Comparison of ENCODE assay signal across 9 cellular contexts in genomic region chr4:165378398-165378762, GRCh38. TPM values are rescaled to one million over a fixed set of nuclear protein-coding genes. Genes with fewer than 3 reads are reported as not detected.
A peak's percentile ranks its signal among the peaks of the same experiment; 100 is the strongest.
DNase-seq lines count a peak whose midpoint lies in the region; ATAC-seq and TF ChIP-seq lines count a peak whose summit lies in the region.
"Had no signal": no experiment of that assay in that cellular context is flagged by ENCODE, and none has a peak within 500 bp of the region (broad histone marks: within the 10 kb centered on the region; RNA-seq: fewer than 3 reads in every experiment).

No MANE protein-coding gene starts in this region.

- peaks cover 2% of the 10 kb centered on the region for H3K36me3 Mint-ChIP-seq in central memory CD8-positive, alpha-beta T cell (ENCODE audit: insufficient read depth)

- H3K4me1 ChIP-seq in cardiac muscle cell (ENCODE audit: low read depth) (peaks cover 10% of the 10 kb centered on the region), mucosa of rectum (ENCODE audit: control insufficient read depth in 2 of 2, insufficient read depth in 2 of 2, low read length in 2 of 2) (no peaks in the 10 kb centered on the region), upper lobe of right lung (peaks cover 3% of the 10 kb centered on the region)

- peak overlapping the region; percentile 58 for H3K4me3 Mint-ChIP-seq in central memory CD8-positive, alpha-beta T cell

- no peak overlapping the region for H3K27ac Mint-ChIP-seq in central memory CD8-positive, alpha-beta T cell (ENCODE audit: low read depth)

- TF ChIP-seq CTCF in cardiac muscle cell (IDR thresholded peaks at IDR 0.05; ENCODE audit: low read depth, low read length): no peak
- TF ChIP-seq CTCF in upper lobe of right lung (IDR thresholded peaks at IDR 0.05): no peak

- peaks cover 85% of the 10 kb centered on the region for H3K27me3 Mint-ChIP-seq in central memory CD8-positive, alpha-beta T cell

- H3K27me3 ChIP-seq in cardiac muscle cell (no peaks in the 10 kb centered on the region), mucosa of rectum (ENCODE audit: control insufficient read depth in 2 of 2, insufficient read depth in 2 of 2, low read length in 2 of 2) (peaks cover 0 to 3% of the 10 kb centered on the region in 2 donors), upper lobe of right lung (peaks cover 16% of the 10 kb centered on the region)

- H3K4me3 ChIP-seq in cardiac muscle cell (peak overlapping the region; percentile 88), mucosa of rectum (ENCODE audit: low read length in 2 of 2) (peak overlapping the region; percentile 63 to 71), upper lobe of right lung (peak overlapping the region; percentile 47)

- peak overlapping the region; percentile 41 to 60 for H3K9ac ChIP-seq in mucosa of rectum (ENCODE audit: low read depth in 1 of 2, low read length in 2 of 2)

- H3K9me3 ChIP-seq in cardiac muscle cell (ENCODE audit: low read depth) (no peaks in the 10 kb centered on the region), mucosa of rectum (ENCODE audit: control insufficient read depth in 2 of 2, low read length in 2 of 2) (peaks cover 0 to 2% of the 10 kb centered on the region in 2 donors), upper lobe of right lung (no peaks in the 10 kb centered on the region)

- ATAC-seq in Right ventricle myocardium superior (ENCODE audit: poor library complexity) (no peak), upper lobe of right lung (no peak), GM18870 (IDR thresholded peaks at IDR 0.05; ENCODE audit: unreplicated experiment) (no peak)
- ATAC-seq in central memory CD8-positive, alpha-beta T cell (replicated peaks; ENCODE audit: extremely low read depth, poor library complexity, severe bottlenecking): no peak

- H3K36me3 ChIP-seq in cardiac muscle cell: no peaks in the 10 kb centered on the region
- H3K36me3 ChIP-seq in mucosa of rectum (ENCODE audit: control insufficient read depth in 2 of 2, insufficient read depth in 2 of 2, low read length in 2 of 2): no peaks in the 10 kb centered on the region
- no peaks in the 10 kb centered on the region for H3K36me3 ChIP-seq in upper lobe of right lung

- intact Hi-C loops in Right ventricle myocardium superior (cut with DNase I): no loop called here
- intact Hi-C loops in upper lobe of right lung (cut with DNase I): no loop called here

- no peaks in the 10 kb centered on the region for H3K9me3 Mint-ChIP-seq in central memory CD8-positive, alpha-beta T cell

- DNase-seq in cardiac muscle cell (ENCODE audit: low read depth in 1 of 2, low spot score in 1 of 2) (no peak), Right ventricle myocardium superior (no peak), upper lobe of right lung (no peak), 8988T (no peak), NCI-H1092 treated with DMSO at 0.1 percent for 48 hours (lab: John Stamatoyannopoulos, UW) (no peak)
- DNase-seq in central memory CD8-positive, alpha-beta T cell (ENCODE audit: low spot score in 2 of 2): no peak

- no peaks in the 10 kb centered on the region for H3K4me1 Mint-ChIP-seq in central memory CD8-positive, alpha-beta T cell

- H3K27ac ChIP-seq in cardiac muscle cell (peak overlapping the region; percentile 82), mucosa of rectum (ENCODE audit: low read depth in 2 of 2, low read length in 2 of 2) (no peak overlapping the region), upper lobe of right lung (peak overlapping the region; percentile 56)
- H3K27ac ChIP-seq: epithelial cell of prostate had no signal

RNA-seq across cellular contexts. Expression of gene CPE, which starts 0.4 kb away (rescaled TPM):
- total RNA-seq in cardiac muscle cell: 204 and 238 TPM in 2 replicates
- 238 and 323 TPM in 2 replicates for polyA plus RNA-seq in cardiac muscle cell
- 49.7 TPM for total RNA-seq in Right ventricle myocardium superior
- total RNA-seq in upper lobe of right lung: 63.6 TPM

RNA-seq across cellular contexts. Expression of gene MSMO1, which starts 50.9 kb away (rescaled TPM):
- total RNA-seq in cardiac muscle cell (65.8 and 170 TPM in 2 replicates), Right ventricle myocardium superior (6.2 TPM), upper lobe of right lung (213 TPM)
- polyA plus RNA-seq in cardiac muscle cell: 138 and 305 TPM in 2 replicates

Comparison
In these comparisons a context has a peak if more than half of its experiments do, and no peak if none do; other contexts are left out.
1. H3K27ac ChIP-seq: peak in cardiac muscle cell (single experiment) and upper lobe of right lung (single experiment); none in mucosa of rectum (0 of 2).
2. Peak in every context shown above with its lines, with median percentiles within 50 percentile points of each other: H3K4me3 ChIP-seq.